Comparison of ENCODE assay signal across 9 cellular contexts in the genomic region with DNA sequence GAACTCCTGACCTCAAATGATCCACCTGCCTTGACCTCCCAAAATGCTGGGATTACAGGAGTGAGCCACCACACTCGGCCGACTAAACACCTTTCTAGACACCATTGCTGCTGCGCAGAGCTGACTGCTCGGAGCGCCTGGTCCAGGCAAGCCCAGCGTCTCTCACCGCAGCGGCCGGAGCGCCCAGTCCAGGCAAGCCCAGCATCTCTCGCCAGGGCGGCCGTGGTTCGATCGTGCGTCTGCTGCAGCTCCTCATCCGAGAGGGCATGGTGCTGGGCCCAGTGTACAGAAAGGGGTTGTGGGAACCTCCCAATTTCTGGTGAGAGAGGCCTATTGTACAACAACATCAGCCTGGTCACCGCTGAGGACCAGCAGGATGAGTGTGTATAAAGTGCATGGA.
"Had no signal": no experiment of that assay in that cellular context is flagged by ENCODE, and none has a peak within 500 bp of the region (broad histone marks: within the 10 kb centered on the region; RNA-seq: fewer than 3 reads in every experiment).

No MANE protein-coding gene starts in this region.

- H3K27ac ChIP-seq: GM23248 had no signal

- H3K4me3 Mint-ChIP-seq: GM23338, H9, HFFc6 had no signal

- H3K9ac ChIP-seq: GM23248 had no signal

- DNase-seq: GOT3, H7, H9, HCEC 1CT, HFFc6 had no signal

- H3K9me3 Mint-ChIP-seq: GM23338, H9, HFFc6 had no signal

- H3K9me3 ChIP-seq: HAP-1 had no signal

- H3K4me3 ChIP-seq: GM23248, GM23338, HAP-1 had no signal

- H2AFZ ChIP-seq: GM23248, GM23338 had no signal

- H3K4me2 ChIP-seq: GM23338 had no signal

- H3K36me3 ChIP-seq: HAP-1 had no signal

- H3K4me1 ChIP-seq: HAP-1 had no signal

- ATAC-seq: HCT116 had no signal

- H3K27ac Mint-ChIP-seq: GM23338, HFFc6 had no signal
